In the genomic region with DNA sequence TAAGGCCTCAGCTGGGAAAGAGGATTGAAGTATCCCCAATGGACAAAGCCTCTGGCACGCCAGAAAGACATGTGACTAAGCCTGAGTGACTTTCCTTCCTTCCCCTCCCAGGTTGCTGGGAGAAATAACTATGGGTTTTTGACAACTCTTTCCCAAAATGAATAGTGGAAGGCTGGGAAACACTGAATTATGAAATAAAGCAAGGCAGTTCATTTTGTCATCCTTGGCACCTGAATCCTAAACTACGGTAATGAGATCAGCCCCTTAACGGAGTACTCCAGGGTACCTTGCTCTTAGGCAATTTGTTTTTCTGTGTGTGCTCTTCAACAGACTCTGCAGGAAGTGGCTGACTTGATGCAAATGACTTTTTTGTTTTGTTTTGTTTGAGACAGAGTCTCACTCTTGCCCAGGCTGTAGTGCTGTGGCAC, we compare ENCODE assay signal across 8 cellular contexts.
DNase-seq lines count a peak whose midpoint lies in the region; ATAC-seq and TF ChIP-seq lines count a peak whose summit lies in the region.

No MANE protein-coding gene starts in this region.

- H3K27me3 ChIP-seq in BLaER1 treated with 17β-estradiol and CSF1 and Interleukin-3, amounts not matched to agents 10 nM and 100 nM: peaks cover 0 to 5% (median 0%) of the 10 kb centered on the region in 11 experiments; a peak in 1 of 22 replicates
- H3K27me3 ChIP-seq in tibial artery: peaks cover 0 to 2% of the 10 kb centered on the region in 2 donors

- peak overlapping the region in 5 of 11 experiments; percentile 4 to 52 (median 34); a peak in 7 of 22 replicates for H3K9ac ChIP-seq in BLaER1 treated with 17β-estradiol and CSF1 and Interleukin-3, amounts not matched to agents 10 nM and 100 nM

- H3K36me3 ChIP-seq in BLaER1 treated with 17β-estradiol and CSF1 and Interleukin-3, amounts not matched to agents 10 nM and 100 nM: peaks cover 0 to 7% (median 0%) of the 10 kb centered on the region in 11 experiments; a peak in 3 of 22 replicates
- no peaks in the 10 kb centered on the region for H3K36me3 ChIP-seq in tibial artery

- H3K9me3 ChIP-seq in BLaER1 treated with 17β-estradiol and CSF1 and Interleukin-3, amounts not matched to agents 10 nM and 100 nM (replicated peaks in 1 of 11): peaks cover 0 to 15% (median 6%) of the 10 kb centered on the region in 11 experiments; a peak in 9 of 22 replicates
- H3K9me3 ChIP-seq in tibial artery: no peaks in the 10 kb centered on the region

- H3K4me3 ChIP-seq in BLaER1 treated with 17β-estradiol and CSF1 and Interleukin-3, amounts not matched to agents 10 nM and 100 nM: no peak overlapping the region
- no peak overlapping the region for H3K4me3 ChIP-seq in tibial artery

- ATAC-seq in GM19452 (IDR thresholded peaks at IDR 0.05; ENCODE audit: unreplicated experiment): peak; percentile 82
- peak; percentile 82 for ATAC-seq in HG03460 (IDR thresholded peaks at IDR 0.05; ENCODE audit: unreplicated experiment)

- H3K4me1 ChIP-seq in BLaER1 treated with 17β-estradiol and CSF1 and Interleukin-3, amounts not matched to agents 10 nM and 100 nM: peaks cover 52 to 67% (median 57%) of the 10 kb centered on the region in 10 experiments
- peaks cover 0 to 15% (median 0%) of the 10 kb centered on the region in 4 donors for H3K4me1 ChIP-seq in tibial artery

- TF ChIP-seq CTCF in tibial artery (IDR thresholded peaks at IDR 0.05): no peak

- no peaks in the 10 kb centered on the region for H4K20me1 ChIP-seq in BLaER1 treated with 17β-estradiol and CSF1 and Interleukin-3, amounts not matched to agents 10 nM and 100 nM

- DNase-seq in fibroblast of gingiva (ENCODE audit: low read depth) (peak; percentile 32), tibial artery (no peak), NCI-H1092 treated with DMSO at 0.1 percent for 48 hours (lab: John Stamatoyannopoulos, UW) (no peak), GDM1 (lab: John Stamatoyannopoulos, UW) (no peak), CD1c-positive myeloid dendritic cell (ENCODE audit: extremely low spot score) (no peak)

- peak overlapping the region in 9 of 11 experiments; percentile 31 to 63 (median 58); a peak in 18 of 22 replicates for H3K27ac ChIP-seq in BLaER1 treated with 17β-estradiol and CSF1 and Interleukin-3, amounts not matched to agents 10 nM and 100 nM
- H3K27ac ChIP-seq in tibial artery: peak overlapping the region; percentile 40 to 47

- peak overlapping the region; percentile 45 to 80 (median 73) for H3K4me2 ChIP-seq in BLaER1 treated with 17β-estradiol and CSF1 and Interleukin-3, amounts not matched to agents 10 nM and 100 nM

- intact Hi-C loops in tibial artery (cut with DNase I; ENCODE audit: low total_unique reads): no loop called here
